9 cellular contexts compared by ENCODE assay signal in genomic region chr10:62681211-62681940, GRCh38.
DNase-seq lines count a peak whose midpoint lies in the region; ATAC-seq, FAIRE-seq and TF ChIP-seq lines count a peak whose summit lies in the region.
"Had no signal": no experiment of that assay in that cellular context is flagged by ENCODE, and none has a peak within 500 bp of the region (broad histone marks: within the 10 kb centered on the region; RNA-seq: fewer than 3 reads in every experiment).

No MANE protein-coding gene starts in this region.

- no peak for TF ChIP-seq POLR2A in GM12891 (IDR thresholded peaks at IDR 0.05; ENCODE audit: low read depth, low read length)

- H3K27ac Mint-ChIP-seq in activated T-helper 1 cell treated with anti-CD3 and anti-CD28 coated beads, Interleukin-12 subunit alpha, Interleukin-12 subunit beta, Interleukin-2, Interleukin-4 antibody, amounts not matched to agents 30 ng/mL and 10 ng/mL and 1 ng/mL, durations not matched to agents 14 hours and 24 hours and 36 hours: peak overlapping the region; percentile 95
- H3K27ac Mint-ChIP-seq in naive thymus-derived CD8-positive, alpha-beta T cell: peak overlapping the region in 5 of 10 donors; percentile 2 to 68 (median 6)

- peaks cover 77% of the 10 kb centered on the region for H3K4me1 Mint-ChIP-seq in activated T-helper 1 cell treated with anti-CD3 and anti-CD28 coated beads, Interleukin-12 subunit alpha, Interleukin-12 subunit beta, Interleukin-2, Interleukin-4 antibody, amounts not matched to agents 30 ng/mL and 10 ng/mL and 1 ng/mL, durations not matched to agents 14 hours and 24 hours and 36 hours (ENCODE audit: low read depth)
- H3K4me1 Mint-ChIP-seq in naive thymus-derived CD8-positive, alpha-beta T cell: peaks cover 14 to 28% (median 15%) of the 10 kb centered on the region in 4 donors

- ATAC-seq in naive thymus-derived CD8-positive, alpha-beta T cell: peak; percentile 98
- ATAC-seq in left lobe of liver: no peak

- CTCF ChIA-PET in HEK293T (lab: Yijun Ruan, JAX): no interaction called here

- peaks cover 26% of the 10 kb centered on the region for H3K9me3 Mint-ChIP-seq in activated T-helper 1 cell treated with anti-CD3 and anti-CD28 coated beads, Interleukin-12 subunit alpha, Interleukin-12 subunit beta, Interleukin-2, Interleukin-4 antibody, amounts not matched to agents 30 ng/mL and 10 ng/mL and 1 ng/mL, durations not matched to agents 14 hours and 24 hours and 36 hours
- H3K9me3 Mint-ChIP-seq in naive thymus-derived CD8-positive, alpha-beta T cell: peaks cover 0 to 5% (median 0%) of the 10 kb centered on the region in 9 donors

- H3K4me3 Mint-ChIP-seq in activated T-helper 1 cell treated with anti-CD3 and anti-CD28 coated beads, Interleukin-12 subunit alpha, Interleukin-12 subunit beta, Interleukin-2, Interleukin-4 antibody, amounts not matched to agents 30 ng/mL and 10 ng/mL and 1 ng/mL, durations not matched to agents 14 hours and 24 hours and 36 hours: peak overlapping the region; percentile 69
- peak overlapping the region in 4 of 10 donors; percentile 17 to 66 (median 34) for H3K4me3 Mint-ChIP-seq in naive thymus-derived CD8-positive, alpha-beta T cell

- H3K27me3 Mint-ChIP-seq in activated T-helper 1 cell treated with anti-CD3 and anti-CD28 coated beads, Interleukin-12 subunit alpha, Interleukin-12 subunit beta, Interleukin-2, Interleukin-4 antibody, amounts not matched to agents 30 ng/mL and 10 ng/mL and 1 ng/mL, durations not matched to agents 14 hours and 24 hours and 36 hours (ENCODE audit: insufficient read depth): no peaks in the 10 kb centered on the region
- H3K27me3 Mint-ChIP-seq in naive thymus-derived CD8-positive, alpha-beta T cell: peaks cover 0 to 6% (median 2%) of the 10 kb centered on the region in 5 donors

- POLR2A ChIA-PET in HEK293T (lab: Yijun Ruan, JAX): no interaction called here
- POLR2A ChIA-PET in naive thymus-derived CD8-positive, alpha-beta T cell (lab: Charles Lee): interaction anchor here (0.6 to 1.5 kb wide), 4 partner anchors 8 to 153 kb away, joined by 3 to 6 read pairs (median 4); no protein-coding TSS in a partner anchor

- H3K36me3 Mint-ChIP-seq in activated T-helper 1 cell treated with anti-CD3 and anti-CD28 coated beads, Interleukin-12 subunit alpha, Interleukin-12 subunit beta, Interleukin-2, Interleukin-4 antibody, amounts not matched to agents 30 ng/mL and 10 ng/mL and 1 ng/mL, durations not matched to agents 14 hours and 24 hours and 36 hours (ENCODE audit: low read depth): peaks cover 11% of the 10 kb centered on the region
- H3K36me3 Mint-ChIP-seq in naive thymus-derived CD8-positive, alpha-beta T cell: peaks cover 0 to 5% (median 0%) of the 10 kb centered on the region in 3 donors

- DNase-seq in GM12891 (ENCODE audit: insufficient read length, low spot score): peak; percentile 31
- DNase-seq in HEK293T (ENCODE audit: extremely low spot score): peak; percentile 13
- DNase-seq in NOMO-1 (lab: John Stamatoyannopoulos, UW; ENCODE audit: unreplicated experiment in 2 of 2): peak; percentile 90 to 98
- DNase-seq in activated T-helper 1 cell treated with anti-CD3 and anti-CD28 coated beads, Interleukin-12 subunit alpha, Interleukin-12 subunit beta, Interleukin-2, Interleukin-4 antibody, amounts not matched to agents 30 ng/mL and 10 ng/mL and 1 ng/mL, durations not matched to agents 14 hours and 24 hours and 36 hours (ENCODE audit: low spot score): peak; percentile 80
- peak; percentile 19 to 66 (median 40) for DNase-seq in naive thymus-derived CD8-positive, alpha-beta T cell
- DNase-seq in NCI-H146 (lab: John Stamatoyannopoulos, UW): no peak
- no peak for DNase-seq in NCI-H748 treated with DMSO at 0.1 percent for 48 hours (lab: John Stamatoyannopoulos, UW)
- DNase-seq in left lobe of liver (ENCODE audit: low spot score): no peak

- FAIRE-seq in GM12891 (lab: Jason Lieb, UNC): peak; percentile 98
- FAIRE-seq: keratinocyte had no signal

- intact Hi-C loops in activated T-helper 1 cell treated with anti-CD3 and anti-CD28 coated beads, Interleukin-12 subunit alpha, Interleukin-12 subunit beta, Interleukin-2, Interleukin-4 antibody, amounts not matched to agents 30 ng/mL and 10 ng/mL and 1 ng/mL, durations not matched to agents 14 hours and 24 hours and 36 hours (cut with micrococcal nuclease): loop anchor here (1.0 to 2.0 kb wide), 18 partner anchors 10 to 452 kb away; partner anchors contain the start of genes ADO, EGR2 and NRBF2

TF ChIP-seq in GM12891, 5 proteins besides CTCF, POLR2A, EP300 and RAD21:
- TF ChIP-seq TAF1 (IDR thresholded peaks at IDR 0.05; ENCODE audit: low read depth, low read length) (no peak), PAX5 (IDR thresholded peaks at IDR 0.05; ENCODE audit: insufficient read depth, low read length, severe bottlenecking) (no peak), POU2F2 (IDR thresholded peaks at IDR 0.05; ENCODE audit: low read depth, low read length) (peak; percentile 88)

TF ChIP-seq in HEK293T, 16 proteins besides CTCF, POLR2A, EP300 and RAD21:
- TF ChIP-seq ZNF384 (IDR thresholded peaks at IDR 0.05) (no peak), TARDBP (IDR thresholded peaks at IDR 0.05) (no peak), FOXK2 (IDR thresholded peaks at IDR 0.05) (no peak), BHLHE40 (IDR thresholded peaks at IDR 0.05; ENCODE audit: borderline replicate concordance) (no peak)

Comparison
In these comparisons a context has a peak if more than half of its experiments do, and no peak if none do; other contexts are left out.
1. DNase-seq: peak in GM12891 (single experiment), HEK293T (single experiment), NOMO-1 (2 of 2), activated T-helper 1 cell treated with anti-CD3 and anti-CD28 coated beads, Interleukin-12 subunit alpha, Interleukin-12 subunit beta, Interleukin-2, Interleukin-4 antibody, amounts not matched to agents 30 ng/mL and 10 ng/mL and 1 ng/mL, durations not matched to agents 14 hours and 24 hours and 36 hours (single experiment) and naive thymus-derived CD8-positive, alpha-beta T cell (10 of 10); none in NCI-H146 (single experiment), NCI-H748 treated with DMSO at 0.1 percent for 48 hours (single experiment) and left lobe of liver (single experiment).